In the genomic region with DNA sequence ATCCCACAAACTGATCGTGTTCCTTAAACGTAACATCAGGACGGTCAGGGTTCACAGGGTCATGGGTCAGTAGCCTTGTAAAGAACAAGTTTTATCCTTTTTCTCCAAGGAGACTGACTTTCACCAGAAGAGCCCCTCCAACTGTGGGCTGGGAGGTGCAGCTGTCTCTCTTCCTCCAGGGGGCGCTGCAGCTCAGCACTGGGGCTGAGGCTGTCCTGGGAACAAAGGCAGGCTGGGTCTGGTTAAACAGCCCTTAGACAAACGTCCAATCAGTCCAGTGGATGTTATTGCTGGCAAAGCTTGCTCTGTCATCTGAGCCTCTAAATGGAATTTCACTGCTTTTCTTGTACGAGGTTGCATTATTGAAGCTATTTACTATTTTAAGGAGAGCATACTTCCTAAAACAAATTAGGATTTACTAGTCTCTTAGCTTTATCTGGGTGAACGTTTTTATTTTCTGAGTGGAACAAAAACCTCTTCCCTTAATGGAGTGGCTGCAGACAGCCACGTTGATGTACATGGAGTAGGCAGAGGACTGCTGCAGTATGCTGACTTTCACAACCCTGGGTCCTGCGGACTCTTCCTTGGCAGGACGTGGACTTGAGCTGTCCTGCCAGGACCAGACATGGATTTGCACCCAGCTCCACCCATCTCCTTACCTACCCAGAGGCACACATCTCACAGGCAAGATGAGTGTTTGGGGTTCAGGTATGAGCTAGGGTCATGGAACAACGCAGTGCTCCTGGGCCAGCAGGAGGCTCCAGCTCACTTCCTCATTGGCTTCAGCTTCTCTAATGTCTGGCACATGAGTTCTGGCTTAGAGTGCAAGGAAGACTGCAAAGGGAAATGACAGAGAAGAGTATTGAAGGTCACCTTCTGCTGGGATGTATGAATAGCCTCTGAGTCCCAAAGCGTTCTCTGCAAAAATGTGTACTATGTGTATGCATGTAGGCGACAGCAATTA, we compare ENCODE assay signal across 1 cellular context.
TF ChIP-seq lines count a peak whose summit lies in the region.

No MANE protein-coding gene starts in this region.

TF ChIP-seq in K562, 482 proteins besides CTCF, POLR2A, EP300 and RAD21 (continued from another document):
- TF ChIP-seq, protein P1, sequence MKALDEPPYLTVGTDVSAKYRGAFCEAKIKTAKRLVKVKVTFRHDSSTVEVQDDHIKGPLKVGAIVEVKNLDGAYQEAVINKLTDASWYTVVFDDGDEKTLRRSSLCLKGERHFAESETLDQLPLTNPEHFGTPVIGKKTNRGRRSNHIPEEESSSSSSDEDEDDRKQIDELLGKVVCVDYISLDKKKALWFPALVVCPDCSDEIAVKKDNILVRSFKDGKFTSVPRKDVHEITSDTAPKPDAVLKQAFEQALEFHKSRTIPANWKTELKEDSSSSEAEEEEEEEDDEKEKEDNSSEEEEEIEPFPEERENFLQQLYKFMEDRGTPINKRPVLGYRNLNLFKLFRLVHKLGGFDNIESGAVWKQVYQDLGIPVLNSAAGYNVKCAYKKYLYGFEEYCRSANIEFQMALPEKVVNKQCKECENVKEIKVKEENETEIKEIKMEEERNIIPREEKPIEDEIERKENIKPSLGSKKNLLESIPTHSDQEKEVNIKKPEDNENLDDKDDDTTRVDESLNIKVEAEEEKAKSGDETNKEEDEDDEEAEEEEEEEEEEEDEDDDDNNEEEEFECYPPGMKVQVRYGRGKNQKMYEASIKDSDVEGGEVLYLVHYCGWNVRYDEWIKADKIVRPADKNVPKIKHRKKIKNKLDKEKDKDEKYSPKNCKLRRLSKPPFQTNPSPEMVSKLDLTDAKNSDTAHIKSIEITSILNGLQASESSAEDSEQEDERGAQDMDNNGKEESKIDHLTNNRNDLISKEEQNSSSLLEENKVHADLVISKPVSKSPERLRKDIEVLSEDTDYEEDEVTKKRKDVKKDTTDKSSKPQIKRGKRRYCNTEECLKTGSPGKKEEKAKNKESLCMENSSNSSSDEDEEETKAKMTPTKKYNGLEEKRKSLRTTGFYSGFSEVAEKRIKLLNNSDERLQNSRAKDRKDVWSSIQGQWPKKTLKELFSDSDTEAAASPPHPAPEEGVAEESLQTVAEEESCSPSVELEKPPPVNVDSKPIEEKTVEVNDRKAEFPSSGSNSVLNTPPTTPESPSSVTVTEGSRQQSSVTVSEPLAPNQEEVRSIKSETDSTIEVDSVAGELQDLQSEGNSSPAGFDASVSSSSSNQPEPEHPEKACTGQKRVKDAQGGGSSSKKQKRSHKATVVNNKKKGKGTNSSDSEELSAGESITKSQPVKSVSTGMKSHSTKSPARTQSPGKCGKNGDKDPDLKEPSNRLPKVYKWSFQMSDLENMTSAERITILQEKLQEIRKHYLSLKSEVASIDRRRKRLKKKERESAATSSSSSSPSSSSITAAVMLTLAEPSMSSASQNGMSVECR (CRISPR knock-in tag; IDR thresholded peaks at IDR 0.05), result no peak
- TF ChIP-seq TFAP4 (CRISPR knock-in tag; IDR thresholded peaks at IDR 0.05; ENCODE audit: borderline replicate concordance) (peak; percentile 46; the same call in 1 of the 2 replicates), RB1 (IDR thresholded peaks at IDR 0.05; ENCODE audit: low read depth) (peak; percentile 9; the same call in 1 of the 2 replicates), TEAD4 (IDR thresholded peaks at IDR 0.05; ENCODE audit: low read length) (no peak), TEAD4 (CRISPR knock-in tag; IDR thresholded peaks at IDR 0.05; ENCODE audit: borderline replicate concordance) (no peak), MYNN (IDR thresholded peaks at IDR 0.05) (peak; percentile 39; the same call in 1 of the 2 replicates), MYNN (CRISPR knock-in tag; IDR thresholded peaks at IDR 0.05) (no peak), ZBTB8A (IDR thresholded peaks at IDR 0.05; ENCODE audit: partially characterized antibody) (no peak), RCOR1 (IDR thresholded peaks at IDR 0.05; ENCODE audit: borderline replicate concordance in 1 of 2, low read depth in 2 of 2, low read length in 2 of 2) (no peak), SPI1 (IDR thresholded peaks at IDR 0.05; ENCODE audit: borderline replicate concordance, low read depth, low read length) (0 out of 2 replicates have a peak, but pooled peaks have one; percentile 39), STAG1 (CRISPR knock-in tag; IDR thresholded peaks at IDR 0.05; ENCODE audit: borderline replicate concordance) (peak; percentile 73; the same call in 1 of the 2 replicates), KLF16 (IDR thresholded peaks at IDR 0.05) (0 out of 2 replicates have a peak, but pooled peaks have one; percentile 53), ZNF12 (CRISPR knock-in tag; IDR thresholded peaks at IDR 0.05) (no peak), PKNOX1 (IDR thresholded peaks at IDR 0.05) (no peak), ERF (CRISPR knock-in tag; IDR thresholded peaks at IDR 0.05) (no peak), XRCC5 (IDR thresholded peaks at IDR 0.05; ENCODE audit: low read depth, low read length) (peak; percentile 62; the same call in 1 of the 2 replicates), MAZ (CRISPR knock-in tag; conservative IDR thresholded peaks at IDR 0.05 in 1 of 2, IDR thresholded peaks at IDR 0.05 in 1 of 2) (peak in 1 of 2 experiments; percentile 48; a peak in 1 of 4 replicates), ZC3H11A (IDR thresholded peaks at IDR 0.05; ENCODE audit: low read depth, low read length) (no peak), ZNF740 (CRISPR knock-in tag; IDR thresholded peaks at IDR 0.05) (no peak), ZNF740 (tag; IDR thresholded peaks at IDR 0.05) (0 out of 4 replicates have a peak, but pooled peaks of 1 of the 2 experiments have one; percentile 20), JUND (IDR thresholded peaks at IDR 0.05; ENCODE audit: borderline replicate concordance, low read depth, low read length) (0 out of 2 replicates have a peak, but pooled peaks have one; percentile 13), JUND (tag; IDR thresholded peaks at IDR 0.05; ENCODE audit: borderline replicate concordance, low read depth, low read length) (no peak), SMC3 (conservative IDR thresholded peaks at IDR 0.05; ENCODE audit: insufficient read depth, low read depth, low read length) (peak; percentile 58), IRF1 (CRISPR knock-in tag; IDR thresholded peaks at IDR 0.05; ENCODE audit: borderline replicate concordance) (0 out of 2 replicates have a peak, but pooled peaks have one; percentile 46), MTF1 (CRISPR knock-in tag; IDR thresholded peaks at IDR 0.05; ENCODE audit: borderline replicate concordance) (no peak), BHLHE40 (IDR thresholded peaks at IDR 0.05; ENCODE audit: low read length) (no peak), ZNF174 (CRISPR knock-in tag; IDR thresholded peaks at IDR 0.05) (no peak), MBD2 (IDR thresholded peaks at IDR 0.05; ENCODE audit: borderline replicate concordance, low read depth) (no peak), ZNF24 (IDR thresholded peaks at IDR 0.05) (no peak), ZKSCAN8 (CRISPR knock-in tag; IDR thresholded peaks at IDR 0.05) (no peak), NUFIP1 (IDR thresholded peaks at IDR 0.05; ENCODE audit: partially characterized antibody) (no peak)
- TF ChIP-seq, protein P2, sequence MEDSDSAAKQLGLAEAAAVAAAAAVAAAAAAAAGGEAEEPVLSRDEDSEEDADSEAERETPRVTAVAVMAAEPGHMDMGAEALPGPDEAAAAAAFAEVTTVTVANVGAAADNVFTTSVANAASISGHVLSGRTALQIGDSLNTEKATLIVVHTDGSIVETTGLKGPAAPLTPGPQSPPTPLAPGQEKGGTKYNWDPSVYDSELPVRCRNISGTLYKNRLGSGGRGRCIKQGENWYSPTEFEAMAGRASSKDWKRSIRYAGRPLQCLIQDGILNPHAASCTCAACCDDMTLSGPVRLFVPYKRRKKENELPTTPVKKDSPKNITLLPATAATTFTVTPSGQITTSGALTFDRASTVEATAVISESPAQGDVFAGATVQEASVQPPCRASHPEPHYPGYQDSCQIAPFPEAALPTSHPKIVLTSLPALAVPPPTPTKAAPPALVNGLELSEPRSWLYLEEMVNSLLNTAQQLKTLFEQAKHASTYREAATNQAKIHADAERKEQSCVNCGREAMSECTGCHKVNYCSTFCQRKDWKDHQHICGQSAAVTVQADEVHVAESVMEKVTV (CRISPR knock-in tag; IDR thresholded peaks at IDR 0.05), result 0 out of 2 replicates have a peak, but pooled peaks have one; percentile 26
- TF ChIP-seq, protein P3, sequence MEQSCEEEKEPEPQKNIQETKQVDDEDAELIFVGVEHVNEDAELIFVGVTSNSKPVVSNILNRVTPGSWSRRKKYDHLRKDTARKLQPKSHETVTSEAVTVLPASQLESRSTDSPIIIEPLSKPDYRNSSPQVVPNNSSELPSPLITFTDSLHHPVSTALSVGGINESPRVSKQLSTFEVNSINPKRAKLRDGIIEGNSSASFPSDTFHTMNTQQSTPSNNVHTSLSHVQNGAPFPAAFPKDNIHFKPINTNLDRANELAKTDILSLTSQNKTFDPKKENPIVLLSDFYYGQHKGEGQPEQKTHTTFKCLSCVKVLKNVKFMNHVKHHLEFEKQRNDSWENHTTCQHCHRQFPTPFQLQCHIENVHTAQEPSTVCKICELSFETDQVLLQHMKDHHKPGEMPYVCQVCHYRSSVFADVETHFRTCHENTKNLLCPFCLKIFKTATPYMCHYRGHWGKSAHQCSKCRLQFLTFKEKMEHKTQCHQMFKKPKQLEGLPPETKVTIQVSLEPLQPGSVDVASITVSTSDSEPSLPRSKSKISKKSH (CRISPR knock-in tag; IDR thresholded peaks at IDR 0.05), result no peak
- TF ChIP-seq, protein P4, sequence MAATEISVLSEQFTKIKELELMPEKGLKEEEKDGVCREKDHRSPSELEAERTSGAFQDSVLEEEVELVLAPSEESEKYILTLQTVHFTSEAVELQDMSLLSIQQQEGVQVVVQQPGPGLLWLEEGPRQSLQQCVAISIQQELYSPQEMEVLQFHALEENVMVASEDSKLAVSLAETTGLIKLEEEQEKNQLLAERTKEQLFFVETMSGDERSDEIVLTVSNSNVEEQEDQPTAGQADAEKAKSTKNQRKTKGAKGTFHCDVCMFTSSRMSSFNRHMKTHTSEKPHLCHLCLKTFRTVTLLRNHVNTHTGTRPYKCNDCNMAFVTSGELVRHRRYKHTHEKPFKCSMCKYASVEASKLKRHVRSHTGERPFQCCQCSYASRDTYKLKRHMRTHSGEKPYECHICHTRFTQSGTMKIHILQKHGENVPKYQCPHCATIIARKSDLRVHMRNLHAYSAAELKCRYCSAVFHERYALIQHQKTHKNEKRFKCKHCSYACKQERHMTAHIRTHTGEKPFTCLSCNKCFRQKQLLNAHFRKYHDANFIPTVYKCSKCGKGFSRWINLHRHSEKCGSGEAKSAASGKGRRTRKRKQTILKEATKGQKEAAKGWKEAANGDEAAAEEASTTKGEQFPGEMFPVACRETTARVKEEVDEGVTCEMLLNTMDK (IDR thresholded peaks at IDR 0.05; ENCODE audit: borderline replicate concordance, insufficient read depth, low read depth, low read length, poor library complexity, severe bottlenecking), result peak; percentile 95
TF ChIP-seq in K562: peak in this region for 15.
